ENCODE assay signal across 8 cellular contexts in genomic region chr22:44024288-44024908, GRCh38. TPM values are rescaled to one million over a fixed set of nuclear protein-coding genes. Genes with fewer than 3 reads are reported as not detected.
DNase-seq lines count a peak whose midpoint lies in the region; ATAC-seq and TF ChIP-seq lines count a peak whose summit lies in the region.

Gene PARVB (plus strand): TSS chr22:44024302. CDS start chr22:44024340, 38 bp downstream.

- H4K20me1 ChIP-seq in OCI-LY3 (ENCODE audit: insufficient read depth, low read length) = peaks cover 13% of the 10 kb centered on the region
- H4K20me1 ChIP-seq in smooth muscle cell (ENCODE audit: low read depth) = no peaks in the 10 kb centered on the region

- ATAC-seq in GM21360 (IDR thresholded peaks at IDR 0.05; ENCODE audit: unreplicated experiment) (no peak), GM19324 (IDR thresholded peaks at IDR 0.05; ENCODE audit: low FRiP score, unreplicated experiment) (no peak)

- no peaks in the 10 kb centered on the region for H3K9me3 Mint-ChIP-seq in immature natural killer cell

- peaks cover 12% of the 10 kb centered on the region for H3K36me3 ChIP-seq in OCI-LY3 (replicated peaks; ENCODE audit: low read depth, low read length)
- no peaks in the 10 kb centered on the region for H3K36me3 ChIP-seq in brain microvascular endothelial cell (replicated peaks)
- H3K36me3 ChIP-seq in smooth muscle cell (ENCODE audit: low read depth) = no peaks in the 10 kb centered on the region

- H2AFZ ChIP-seq in OCI-LY3 (ENCODE audit: low read depth, low read length) (peak within 1 kb of the TSS; percentile 29), smooth muscle cell (ENCODE audit: low read depth) (peak within 1 kb of the TSS; percentile 97)

- H3K79me2 ChIP-seq in OCI-LY3 (ENCODE audit: low read length) (peaks cover 65% of the 10 kb centered on the region), smooth muscle cell (ENCODE audit: low read depth) (peaks cover 12% of the 10 kb centered on the region)

- WGBS in smooth muscle cell (ENCODE audit: low lambda C conversion rate) = 6% methylated on average over 46 of the region's 82 CpGs

- H3K36me3 Mint-ChIP-seq in immature natural killer cell = peaks cover 0 to 5% (median 0%) of the 10 kb centered on the region in 3 donors

- peak within 1 kb of the TSS in 3 of 6 donors; percentile 64 to 95 (median 69) for H3K27ac Mint-ChIP-seq in immature natural killer cell

- DNase-seq in brain microvascular endothelial cell (no peak), immature natural killer cell (peak in 1 of 3 donors; percentile 20), smooth muscle cell (lab: John Stamatoyannopoulos, UW; ENCODE audit: unreplicated experiment) (no peak), globus pallidus (ENCODE audit: low spot score) (no peak)

- H3K4me2 ChIP-seq in OCI-LY3 (ENCODE audit: low read length) = peak within 1 kb of the TSS; percentile 98
- H3K4me2 ChIP-seq in smooth muscle cell = peak within 1 kb of the TSS; percentile 98

- peak within 1 kb of the TSS; percentile 85 for H3K27ac ChIP-seq in OCI-LY3 (ENCODE audit: low read length)
- H3K27ac ChIP-seq in brain microvascular endothelial cell = peak within 1 kb of the TSS; percentile 87
- H3K27ac ChIP-seq in smooth muscle cell (ENCODE audit: low read depth) = peak within 1 kb of the TSS; percentile 71

- H3K4me1 ChIP-seq in OCI-LY3 (ENCODE audit: low read length) (peaks cover 41% of the 10 kb centered on the region), smooth muscle cell (ENCODE audit: low read depth) (peaks cover 5% of the 10 kb centered on the region)

- in situ Hi-C loops in brain microvascular endothelial cell (cut with HindIII; ENCODE audit: low pct_ligation_motif_present, low sequenced_read_pairs) = no loop called here

- H3K4me3 ChIP-seq in OCI-LY3 (ENCODE audit: low read length) (peak within 1 kb of the TSS; percentile 92), brain microvascular endothelial cell (ENCODE audit: low read depth, low read length) (peak within 1 kb of the TSS; percentile 62), smooth muscle cell (peak within 1 kb of the TSS; percentile 64)

- TF ChIP-seq CTCF in OCI-LY3 (IDR thresholded peaks at IDR 0.05; ENCODE audit: low read depth, low read length) (no peak), brain microvascular endothelial cell (IDR thresholded peaks at IDR 0.05; ENCODE audit: low read depth, low read length, missing control alignments) (no peak), smooth muscle cell (IDR thresholded peaks at IDR 0.05; ENCODE audit: borderline replicate concordance, insufficient read depth, poor library complexity, severe bottlenecking) (no peak)

- peaks cover 8% of the 10 kb centered on the region for H3F3A ChIP-seq in smooth muscle cell (ENCODE audit: low read depth)

- H3K9me3 ChIP-seq in OCI-LY3 (ENCODE audit: insufficient read depth, low read length) (no peaks in the 10 kb centered on the region), smooth muscle cell (replicated peaks; ENCODE audit: low read depth) (no peaks in the 10 kb centered on the region)

- peaks cover 28 to 29% of the 10 kb centered on the region in 2 donors for H3K4me1 Mint-ChIP-seq in immature natural killer cell

- TF ChIP-seq POLR2A in GM18526 (IDR thresholded peaks at IDR 0.05; ENCODE audit: extremely low read depth, insufficient read length) = peak; percentile 45

- H3K9ac ChIP-seq in OCI-LY3 (ENCODE audit: low read length) = peak within 1 kb of the TSS; percentile 92
- peak within 1 kb of the TSS; percentile 87 for H3K9ac ChIP-seq in smooth muscle cell (ENCODE audit: low read depth)

- peak within 1 kb of the TSS; percentile 56 to 79 (median 74) for H3K4me3 Mint-ChIP-seq in immature natural killer cell

- H3K27me3 ChIP-seq in OCI-LY3 (ENCODE audit: low read depth, low read length) (no peaks in the 10 kb centered on the region), brain microvascular endothelial cell (replicated peaks) (no peaks in the 10 kb centered on the region), smooth muscle cell (ENCODE audit: low read depth) (no peaks in the 10 kb centered on the region)

- H3K27me3 Mint-ChIP-seq in immature natural killer cell (ENCODE audit: low read depth in 3 of 3) = peaks cover 0 to 13% (median 4%) of the 10 kb centered on the region in 3 donors

RNA-seq across cellular contexts. Expression of gene PARVB, which starts in this region (rescaled TPM):
- polyA plus RNA-seq in immature natural killer cell = 1 to 10 TPM; 1.8 to 3.8 (median 2.7) TPM
- total RNA-seq in smooth muscle cell = 24.8 and 36.6 TPM in 2 replicates
- 35.1 and 35.6 TPM in 2 replicates for polyA plus RNA-seq in smooth muscle cell
